Comparison of ENCODE assay signal across 8 cellular contexts in the genomic region with DNA sequence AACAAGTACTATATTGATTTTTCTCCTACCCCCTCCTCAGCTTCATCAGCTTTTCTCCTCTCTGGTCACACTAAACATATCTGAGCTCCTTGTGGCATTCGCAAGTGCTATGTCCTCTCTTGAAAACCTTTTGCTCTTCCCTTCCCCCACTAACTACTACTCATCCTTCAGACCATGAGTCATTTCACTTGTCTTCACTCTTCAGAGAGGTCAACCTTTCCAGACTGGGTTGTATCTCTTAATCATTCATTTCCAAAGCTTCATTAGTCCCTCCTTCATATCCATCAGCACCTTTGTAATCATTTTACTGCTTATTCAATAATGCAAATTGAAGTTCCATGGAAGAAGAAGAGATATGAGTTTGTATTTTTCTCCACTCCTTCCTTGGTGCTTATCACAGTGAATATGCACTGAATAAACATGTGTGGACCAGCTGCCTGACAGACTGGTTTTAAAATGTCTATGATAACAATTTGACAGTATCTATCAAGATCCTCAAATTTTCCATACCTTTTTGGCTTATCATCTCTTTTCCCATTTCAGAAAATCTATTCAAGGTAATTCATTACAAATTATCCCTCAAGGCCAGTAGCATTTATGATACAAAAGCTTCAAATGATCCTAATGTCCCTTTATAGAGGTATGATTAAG. TPM values are rescaled to one million over a fixed set of nuclear protein-coding genes. Genes with fewer than 3 reads are reported as not detected.
DNase-seq lines count a peak whose midpoint lies in the region; ATAC-seq and TF ChIP-seq lines count a peak whose summit lies in the region.

No MANE protein-coding gene starts in this region.

- H3K4me3 Mint-ChIP-seq in HFFc6: peak overlapping the region; percentile 9
- no peak overlapping the region for H3K4me3 Mint-ChIP-seq in CD4-positive, alpha-beta T cell
- H3K4me3 Mint-ChIP-seq in naive thymus-derived CD8-positive, alpha-beta T cell: no peak overlapping the region

- TF ChIP-seq CTCF in HFFc6 (IDR thresholded peaks at IDR 0.05): no peak
- no peak for TF ChIP-seq CTCF in CD4-positive, alpha-beta T cell (IDR thresholded peaks at IDR 0.05)

- no peaks in the 10 kb centered on the region for H3K27me3 ChIP-seq in CD4-positive, alpha-beta T cell (ENCODE audit: control insufficient read depth, insufficient read depth, low read length)

- CTCF ChIA-PET in CD4-positive, alpha-beta T cell (lab: Charles Lee): no interaction called here

- H3K27ac Mint-ChIP-seq in HFFc6: peak overlapping the region; percentile 51
- H3K27ac Mint-ChIP-seq in CD4-positive, alpha-beta T cell: no peak overlapping the region
- peak overlapping the region in 5 of 10 donors; percentile 6 to 54 (median 28) for H3K27ac Mint-ChIP-seq in naive thymus-derived CD8-positive, alpha-beta T cell

- no peak overlapping the region for H3K27ac ChIP-seq in CD4-positive, alpha-beta T cell (ENCODE audit: low read depth, low read length)

- POLR2A ChIA-PET in CD4-positive, alpha-beta T cell (lab: Charles Lee): interaction anchor here (0.6 kb wide), 1 partner anchor 29 kb away, joined by 3 read pairs; the partner anchor contains the start of gene DDX60L
- POLR2A ChIA-PET in naive thymus-derived CD8-positive, alpha-beta T cell (lab: Charles Lee): no interaction called here

- DNase-seq in EL (peak; percentile 87), HFFc6 (peak; percentile 60), NOMO-1 (lab: John Stamatoyannopoulos, UW; ENCODE audit: unreplicated experiment in 2 of 2) (peak; percentile 22 to 60), fibroblast of peridontal ligament (ENCODE audit: extremely low read depth) (peak; percentile 49), DMS79 treated with DMSO at 0.1 percent for 48 hours (lab: John Stamatoyannopoulos, UW) (no peak)
- no peak for DNase-seq in CD4-positive, alpha-beta T cell
- no peak for DNase-seq in naive thymus-derived CD8-positive, alpha-beta T cell

- no peaks in the 10 kb centered on the region for H3K9me3 ChIP-seq in CD4-positive, alpha-beta T cell (ENCODE audit: control insufficient read depth, low read length)

- no peaks in the 10 kb centered on the region for H3K9me3 Mint-ChIP-seq in HFFc6
- H3K9me3 Mint-ChIP-seq in CD4-positive, alpha-beta T cell: no peaks in the 10 kb centered on the region
- H3K9me3 Mint-ChIP-seq in naive thymus-derived CD8-positive, alpha-beta T cell: peaks cover 0 to 2% (median 0%) of the 10 kb centered on the region in 9 donors

- no peak for ATAC-seq in GM21526 (IDR thresholded peaks at IDR 0.05; ENCODE audit: low FRiP score, unreplicated experiment)
- ATAC-seq in CD4-positive, alpha-beta T cell (ENCODE audit: poor library complexity): no peak
- ATAC-seq in naive thymus-derived CD8-positive, alpha-beta T cell: no peak

- intact Hi-C loops in CD4-positive, alpha-beta T cell (cut with DNase I, micrococcal nuclease): no loop called here

- H3K36me3 Mint-ChIP-seq in HFFc6 (ENCODE audit: low read depth): peaks cover 47% of the 10 kb centered on the region
- H3K36me3 Mint-ChIP-seq in CD4-positive, alpha-beta T cell (ENCODE audit: low read depth): peaks cover 79% of the 10 kb centered on the region
- H3K36me3 Mint-ChIP-seq in naive thymus-derived CD8-positive, alpha-beta T cell: peaks cover 17 to 74% (median 45%) of the 10 kb centered on the region in 3 donors

- peaks cover 38% of the 10 kb centered on the region for H3K4me1 Mint-ChIP-seq in HFFc6 (ENCODE audit: low read depth)
- H3K4me1 Mint-ChIP-seq in CD4-positive, alpha-beta T cell (ENCODE audit: low read depth): peaks cover 10% of the 10 kb centered on the region
- peaks cover 9 to 21% (median 12%) of the 10 kb centered on the region in 4 donors for H3K4me1 Mint-ChIP-seq in naive thymus-derived CD8-positive, alpha-beta T cell

- H3K27me3 Mint-ChIP-seq in HFFc6 (ENCODE audit: insufficient read depth): no peaks in the 10 kb centered on the region
- no peaks in the 10 kb centered on the region for H3K27me3 Mint-ChIP-seq in CD4-positive, alpha-beta T cell
- no peaks in the 10 kb centered on the region for H3K27me3 Mint-ChIP-seq in naive thymus-derived CD8-positive, alpha-beta T cell

RNA-seq across cellular contexts. Expression of gene DDX60L, which starts 28.4 kb away (rescaled TPM):
- 10 to 100 TPM; 19.4 to 27.2 (median 23.7) TPM for total RNA-seq in HFFc6 (2021; fragmentation: NEBNext Ultra II Directional; extraction: Animal tissue kit (Norgen Biotek cat#: 25700))
- total RNA-seq in CD4-positive, alpha-beta T cell: 10 to 100 TPM; 29.3 to 29.6 TPM
- total RNA-seq in naive thymus-derived CD8-positive, alpha-beta T cell: 10 to 100 TPM; 49.0 to 50.4 TPM
- 10 to 100 TPM; 18.4 to 26.5 (median 22.3) TPM for polyA plus RNA-seq in naive thymus-derived CD8-positive, alpha-beta T cell

RNA-seq across cellular contexts. Expression of gene PALLD, which starts 45.0 kb away (rescaled TPM):
- total RNA-seq in HFFc6 (2021; fragmentation: NEBNext Ultra II Directional; extraction: Animal tissue kit (Norgen Biotek cat#: 25700)): 100 to 1,000 TPM in 4 of 6 experiments, 10 to 100 TPM in 2; 72.6 to 163 (median 149) TPM
- under 1 TPM; 0.49 to 0.78 TPM for total RNA-seq in CD4-positive, alpha-beta T cell
- under 1 TPM; 0.08 to 0.34 TPM for total RNA-seq in naive thymus-derived CD8-positive, alpha-beta T cell
- polyA plus RNA-seq in naive thymus-derived CD8-positive, alpha-beta T cell: under 1 TPM in 1 of 3 donors, not detected in 2; 0.32 TPM

Comparison
In these comparisons a context has a peak if more than half of its experiments do, and no peak if none do; other contexts are left out.
1. DNase-seq: peak in EL (single experiment), HFFc6 (single experiment), NOMO-1 (2 of 2) and fibroblast of peridontal ligament (single experiment); none in DMS79 treated with DMSO at 0.1 percent for 48 hours (single experiment), CD4-positive, alpha-beta T cell (0 of 10) and naive thymus-derived CD8-positive, alpha-beta T cell (0 of 10).
2. RNA of gene PALLD, which starts 45.0 kb away (total RNA-seq): 72.6 to 163 TPM in HFFc6; 0.49 to 0.78 TPM in CD4-positive, alpha-beta T cell and 0.08 to 0.34 TPM in naive thymus-derived CD8-positive, alpha-beta T cell; every median in the first group is over 10 times any median in the second.